25 cellular contexts compared by ENCODE assay signal in genomic region chr7:100360102-100360607, GRCh38. TPM values are rescaled to one million over a fixed set of nuclear protein-coding genes. Genes with fewer than 3 reads are reported as not detected.
A peak's percentile ranks its signal among the peaks of the same experiment; 100 is the strongest.
DNase-seq lines count a peak whose midpoint lies in the region; ATAC-seq, FAIRE-seq and TF ChIP-seq lines count a peak whose summit lies in the region.
"Had no signal": no experiment of that assay in that cellular context is flagged by ENCODE, and none has a peak within 500 bp of the region (broad histone marks: within the 10 kb centered on the region; RNA-seq: fewer than 3 reads in every experiment).

No MANE protein-coding gene starts in this region.

- H3K4me2 ChIP-seq in A549 = no peak overlapping the region

- intact Hi-C loops in CD4-positive, alpha-beta memory T cell (cut with micrococcal nuclease) = no loop called here
- intact Hi-C loops in Panc1 (cut with micrococcal nuclease; ENCODE audit: unreplicated experiment) = no loop called here
- intact Hi-C loops in lower lobe of right lung (cut with DNase I) = no loop called here

- 97% methylated on average over 2 of the region's 2 CpGs for WGBS in A549 (ENCODE audit: missing lambda C conversion rate)

- no peak overlapping the region for H3K4me3 ChIP-seq in A549
- H3K4me3 ChIP-seq in CD4-positive, alpha-beta memory T cell (ENCODE audit: low read length in 2 of 2) = no peak overlapping the region
- no peak overlapping the region for H3K4me3 ChIP-seq in Panc1 (ENCODE audit: low read depth in 2 of 2, low read length in 2 of 2)
- no peak overlapping the region for H3K4me3 ChIP-seq in lower lobe of right lung
- no peak overlapping the region for H3K4me3 ChIP-seq in WERI-Rb-1 (ENCODE audit: low read depth, low read length)
- H3K4me3 ChIP-seq: esophagus squamous epithelium, left lung, mucosa of descending colon, sigmoid colon had no signal

- no peaks in the 10 kb centered on the region for H3K9me3 Mint-ChIP-seq in CD4-positive, alpha-beta memory T cell

- CTCF ChIA-PET in A549 (lab: Yijun Ruan, JAX) = interaction anchor here (1.0 to 1.7 kb wide), 2 partner anchors 41 to 48 kb away, joined by 3 read pairs; no protein-coding TSS in a partner anchor
- CTCF ChIA-PET in CD4-positive, alpha-beta memory T cell (lab: Charles Lee; ENCODE audit: partially characterized antibody) = no interaction called here
- CTCF ChIA-PET in Panc1 (lab: Charles Lee) = interaction anchor here (0.9 kb wide), 1 partner anchor 47 kb away, joined by 3 read pairs; no protein-coding TSS in a partner anchor

- H3K27ac ChIP-seq in A549 (no peak overlapping the region), Panc1 (ENCODE audit: low read length) (no peak overlapping the region), lower lobe of right lung (no peak overlapping the region), WERI-Rb-1 (no peak overlapping the region)
- no peak overlapping the region for H3K27ac ChIP-seq in CD4-positive, alpha-beta memory T cell (ENCODE audit: low read depth, low read length)
- H3K27ac ChIP-seq: esophagus squamous epithelium, sigmoid colon, VCaP had no signal

- H3K4me1 Mint-ChIP-seq in CD4-positive, alpha-beta memory T cell = peaks cover 0 to 9% (median 6%) of the 10 kb centered on the region in 4 donors

- BruUV-seq in Panc1 (replicated peaks; lab: Mats Ljungman, UMichigan) = TSS peak; percentile 31

- in situ Hi-C loops in Panc1 (cut with HindIII; ENCODE audit: low pct_unique_long_range_greater_than_20kb, low sequenced_read_pairs) = no loop called here

- H3K36me3 ChIP-seq in CD4-positive, alpha-beta memory T cell (ENCODE audit: insufficient read depth, low read length) = peaks cover 60% of the 10 kb centered on the region
- H3K36me3 ChIP-seq in Panc1 (ENCODE audit: control insufficient read depth, insufficient read depth, low read length) (peaks cover 7% of the 10 kb centered on the region; the same call in 1 of the 2 replicates), lower lobe of right lung (peaks cover 95% of the 10 kb centered on the region), WERI-Rb-1 (peaks cover 86% of the 10 kb centered on the region)

- no peaks in the 10 kb centered on the region for H3K27me3 Mint-ChIP-seq in CD4-positive, alpha-beta memory T cell

- H3K4me3 Mint-ChIP-seq in CD4-positive, alpha-beta memory T cell = no peak overlapping the region

- ATAC-seq in A549 (no peak), Panc1 (no peak), lower lobe of right lung (no peak), HG03520 (IDR thresholded peaks at IDR 0.05; ENCODE audit: unreplicated experiment) (no peak)
- ATAC-seq: left lung, mucosa of descending colon had no signal

- TF ChIP-seq CTCF in A549 (IDR thresholded peaks at IDR 0.05) (no peak), Panc1 (IDR thresholded peaks at IDR 0.05) (no peak), lower lobe of right lung (IDR thresholded peaks at IDR 0.05) (no peak), WERI-Rb-1 (IDR thresholded peaks at IDR 0.05; ENCODE audit: low read depth, low read length) (no peak)

- TF ChIP-seq POLR2A in A549 (IDR thresholded peaks at IDR 0.05; ENCODE audit: low read length) = no peak

- FAIRE-seq in A549 (lab: Jason Lieb, UNC) = no peak
- FAIRE-seq: D721Med, urothelium cell line had no signal

- peak overlapping the region in 5 of 7 donors; percentile 1 to 84 (median 67) for H3K27ac Mint-ChIP-seq in CD4-positive, alpha-beta memory T cell

- DNase-seq in A549 (ENCODE audit: low read depth in 1 of 2, low spot score in 1 of 2) = no peak
- DNase-seq in CD4-positive, alpha-beta memory T cell = no peak
- DNase-seq in Panc1 (ENCODE audit: low read depth, low spot score) = no peak
- peak; percentile 24 for DNase-seq in lower lobe of right lung
- DNase-seq in putamen (ENCODE audit: low spot score) = no peak
- no peak for DNase-seq in superior temporal gyrus (ENCODE audit: extremely low spot score)
- no peak for DNase-seq in WERI-Rb-1
- DNase-seq: activated effector memory CD4-positive, alpha-beta T cell treated with anti-CD3 and anti-CD28 coated beads, Interleukin-2, amount 50 U/mL, for 16 hours; cerebellar nuclear complex; effector CD4-positive, alpha-beta T cell; esophagus squamous epithelium; HCEC 1CT; left lung; NCI-H1694; NCI-H2227 treated with DMSO at 0.1 percent for 48 hours; sigmoid colon; SW 1271 had no signal

- H3K9me3 ChIP-seq in A549 (no peaks in the 10 kb centered on the region), Panc1 (ENCODE audit: control insufficient read depth, insufficient read depth, low read depth, low read length) (no peaks in the 10 kb centered on the region), lower lobe of right lung (no peaks in the 10 kb centered on the region), WERI-Rb-1 (ENCODE audit: severe bottlenecking) (no peaks in the 10 kb centered on the region)
- no peaks in the 10 kb centered on the region for H3K9me3 ChIP-seq in CD4-positive, alpha-beta memory T cell (ENCODE audit: control insufficient read depth in 1 of 2, low read length in 2 of 2)
- H3K9me3 ChIP-seq: esophagus squamous epithelium, left lung, mucosa of descending colon, sigmoid colon had no signal

- peaks cover 40 to 62% of the 10 kb centered on the region in 2 donors for H3K36me3 Mint-ChIP-seq in CD4-positive, alpha-beta memory T cell

- TF ChIP-seq EP300 in A549 (IDR thresholded peaks at IDR 0.05) = no peak

- POLR2A ChIA-PET in A549 (lab: Yijun Ruan, JAX) = no interaction called here
- POLR2A ChIA-PET in CD4-positive, alpha-beta memory T cell (lab: Charles Lee; ENCODE audit: partially characterized antibody) = no interaction called here
- POLR2A ChIA-PET in Panc1 (lab: Charles Lee) = interaction anchor here (0.6 kb wide), 1 partner anchor 724 kb away, joined by 3 read pairs; no protein-coding TSS in a partner anchor

- TF ChIP-seq RAD21 in A549 (conservative IDR thresholded peaks at IDR 0.05 in 1 of 2, IDR thresholded peaks at IDR 0.05 in 1 of 2) = no peak

- H3K27me3 ChIP-seq in CD4-positive, alpha-beta memory T cell (ENCODE audit: insufficient read depth, low read length) = no peaks in the 10 kb centered on the region
- H3K27me3 ChIP-seq in Panc1 (ENCODE audit: control insufficient read depth, insufficient read depth, low read length) (no peaks in the 10 kb centered on the region), lower lobe of right lung (ENCODE audit: low read depth) (no peaks in the 10 kb centered on the region), WERI-Rb-1 (ENCODE audit: insufficient read depth, low read depth, severe bottlenecking) (no peaks in the 10 kb centered on the region)
- H3K27me3 ChIP-seq: esophagus squamous epithelium, left lung, sigmoid colon had no signal

- H3K4me1 ChIP-seq in A549 (no peaks in the 10 kb centered on the region), Panc1 (ENCODE audit: control insufficient read depth, insufficient read depth, low read length) (no peaks in the 10 kb centered on the region), lower lobe of right lung (no peaks in the 10 kb centered on the region)
- peaks cover under 1% of the 10 kb centered on the region for H3K4me1 ChIP-seq in CD4-positive, alpha-beta memory T cell (ENCODE audit: insufficient read depth, low read length)
- H3K4me1 ChIP-seq: esophagus squamous epithelium, sigmoid colon had no signal

TF ChIP-seq in A549, 52 proteins besides CTCF, POLR2A, EP300 and RAD21:
- TF ChIP-seq BCL3 (IDR thresholded peaks at IDR 0.05) (no peak), HOXB13 (CRISPR knock-in tag; IDR thresholded peaks at IDR 0.05; ENCODE audit: low read depth) (no peak), ZFP36 (IDR thresholded peaks at IDR 0.05; ENCODE audit: borderline replicate concordance, partially characterized antibody) (peak; percentile 95)

RNA-seq across cellular contexts. Expression of gene PILRB, which starts 2.2 kb away (rescaled TPM):
- polyA plus RNA-seq in A549 (2011; rRNA removed) (24.9 and 28.6 TPM in 2 replicates), A549 (2017; fragmentation: RNase III; extraction: RNeasy Plus Mini Kit Qiagen cat#74134 plus additional on column Dnase treatment) (45.3 to 47.8 TPM (median 46.7 TPM) in 3 replicates)
- polyA plus RNA-seq in A549 (2012; cell fraction: cytosol; rRNA removed) = 47.0 and 50.9 TPM in 2 replicates
- 539 and 545 TPM in 2 replicates for polyA plus RNA-seq in A549 (2012; cell fraction: nucleus; rRNA removed)
- polyA minus RNA-seq in A549 (2011; rRNA and poly(A)+ RNA removed) = 12.0 and 12.7 TPM in 2 replicates
- 100 to 1,000 TPM; 104 to 117 TPM for total RNA-seq in CD4-positive, alpha-beta memory T cell
- polyA plus RNA-seq in CD4-positive, alpha-beta memory T cell = 1 to 10 TPM; 1.1 to 5.2 TPM
- total RNA-seq in Panc1 (2021; ENCODE audit: unreplicated experiment) (73.2 TPM), lower lobe of right lung (35.9 TPM)
- polyA plus RNA-seq in Panc1 (2012; ENCODE audit: insufficient read length) = 43.4 TPM

RNA-seq across cellular contexts. Expression of gene PILRA, which starts 13.1 kb away (rescaled TPM):
- polyA plus RNA-seq in A549 (2011; rRNA removed) = 3.3 and 3.9 TPM in 2 replicates
- polyA plus RNA-seq in A549 (2012; cell fraction: cytosol; rRNA removed) = 1.8 and 2.1 TPM in 2 replicates
- polyA plus RNA-seq in A549 (2012; cell fraction: nucleus; rRNA removed) = 16.9 and 20.3 TPM in 2 replicates
- polyA plus RNA-seq in A549 (2017; fragmentation: RNase III; extraction: RNeasy Plus Mini Kit Qiagen cat#74134 plus additional on column Dnase treatment) = 1.9 to 3.8 TPM (median 3.4 TPM) in 3 replicates
- polyA minus RNA-seq in A549 (2011; rRNA and poly(A)+ RNA removed) = 3.1 and 3.7 TPM in 2 replicates
- total RNA-seq in CD4-positive, alpha-beta memory T cell = 1 to 10 TPM; 5.7 to 5.8 TPM
- under 1 TPM in 1 of 2 donors, not detected in 1; 0.32 TPM for polyA plus RNA-seq in CD4-positive, alpha-beta memory T cell
- total RNA-seq in Panc1 (2021; ENCODE audit: unreplicated experiment) = 4.8 TPM
- 2.6 TPM for polyA plus RNA-seq in Panc1 (2012; ENCODE audit: insufficient read length)
- total RNA-seq in lower lobe of right lung = 48.7 TPM
- total RNA-seq: LHCN-M2 had no signal

RNA-seq across cellular contexts. Expression of gene SPDYE3, which starts 52.7 kb away (rescaled TPM):
- 0.04 TPM in 1 of 2 replicates, not detected in the other for polyA plus RNA-seq in A549 (2011; rRNA removed)
- polyA plus RNA-seq in A549 (2012; cell fraction: cytosol; rRNA removed) = not detected in 2 replicates
- not detected in 2 replicates for polyA plus RNA-seq in A549 (2012; cell fraction: nucleus; rRNA removed)
- 0.04 TPM in 1 of 3 replicates, not detected in the others for polyA plus RNA-seq in A549 (2017; fragmentation: RNase III; extraction: RNeasy Plus Mini Kit Qiagen cat#74134 plus additional on column Dnase treatment)
- polyA minus RNA-seq in A549 (2011; rRNA and poly(A)+ RNA removed) = not detected in 2 replicates
- not detected for total RNA-seq in CD4-positive, alpha-beta memory T cell
- polyA plus RNA-seq in CD4-positive, alpha-beta memory T cell = 1 to 10 TPM; 6.3 to 9.9 TPM
- total RNA-seq in Panc1 (2021; ENCODE audit: unreplicated experiment) = not detected
- 5.5 TPM for polyA plus RNA-seq in Panc1 (2012; ENCODE audit: insufficient read length)
- not detected for total RNA-seq in lower lobe of right lung
- total RNA-seq: activated CD8-positive, alpha-beta memory T cell treated with anti-CD3 and anti-CD28 coated beads for 36 hours; aorta; esophagus squamous epithelium; left lung; LHCN-M2; mucosa of descending colon; sigmoid colon had no signal
- polyA plus RNA-seq: aorta had no signal
